Comparison of ENCODE assay signal across 1 cellular context in genomic region chr5:6497267-6497666, GRCh38.
A peak's percentile ranks its signal among the peaks of the same experiment; 100 is the strongest.
TF ChIP-seq lines count a peak whose summit lies in the region.

No MANE protein-coding gene starts in this region.

TF ChIP-seq in GM12878, 131 proteins besides CTCF, POLR2A, EP300 and RAD21:
- TF ChIP-seq ESRRA (IDR thresholded peaks at IDR 0.05; ENCODE audit: low read length) = no peak
- TF ChIP-seq NBN (IDR thresholded peaks at IDR 0.05) = 0 out of 2 replicates have a peak, but pooled peaks have one; percentile 28
- 0 out of 2 replicates have a peak, but pooled peaks have one; percentile 14 for TF ChIP-seq PML (IDR thresholded peaks at IDR 0.05; ENCODE audit: low read length)
TF ChIP-seq in GM12878: peak in this region for 2.
